In the genomic region with DNA sequence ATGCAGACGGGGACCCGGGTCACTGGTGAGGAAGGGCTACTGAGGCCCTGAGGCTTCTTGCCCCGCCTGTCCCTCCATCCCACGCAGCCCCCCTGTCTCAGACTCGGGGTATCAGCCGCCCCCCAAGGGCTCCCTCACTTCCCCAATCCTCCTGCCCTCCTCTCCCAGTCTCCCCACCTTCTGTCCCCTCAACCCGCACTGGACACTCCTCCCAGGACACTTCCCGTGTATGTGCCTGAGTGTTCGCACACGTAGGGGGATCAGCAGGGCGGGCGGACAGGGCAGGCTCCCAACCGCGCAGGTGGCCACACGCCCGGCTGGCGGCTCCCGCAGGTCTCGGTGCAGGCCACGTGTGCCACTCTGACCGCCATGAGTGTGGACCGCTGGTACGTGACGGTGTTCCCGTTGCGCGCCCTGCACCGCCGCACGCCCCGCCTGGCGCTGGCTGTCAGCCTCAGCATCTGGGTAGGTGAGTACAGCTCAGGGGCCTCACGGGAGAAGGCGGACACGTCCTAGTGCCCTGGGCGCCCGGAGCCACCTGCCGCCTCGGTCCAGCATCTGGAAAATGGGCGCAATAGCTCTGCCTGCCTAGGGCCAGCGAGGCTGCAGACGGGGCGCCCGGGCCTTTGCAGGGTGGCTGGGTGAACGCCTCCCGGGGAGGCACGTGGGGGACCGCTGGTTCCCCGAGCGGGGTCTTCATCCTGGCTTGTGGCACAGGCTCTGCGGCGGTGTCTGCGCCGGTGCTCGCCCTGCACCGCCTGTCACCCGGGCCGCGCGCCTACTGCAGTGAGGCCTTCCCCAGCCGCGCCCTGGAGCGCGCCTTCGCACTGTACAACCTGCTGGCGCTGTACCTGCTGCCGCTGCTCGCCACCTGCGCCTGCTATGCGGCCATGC, we compare ENCODE assay signal across 8 cellular contexts. TPM values are rescaled to one million over a fixed set of nuclear protein-coding genes. Genes with fewer than 3 reads are reported as not detected.
A peak's percentile ranks its signal among the peaks of the same experiment; 100 is the strongest.
DNase-seq lines count a peak whose midpoint lies in the region; ATAC-seq lines count a peak whose summit lies in the region.

No MANE protein-coding gene starts in this region.

- peak; percentile 59 for DNase-seq in DMS53 treated with DMSO at 0.1 percent for 48 hours (lab: John Stamatoyannopoulos, UW; ENCODE audit: unreplicated experiment)
- peak; percentile 60 to 98 (median 93) for DNase-seq in NCI-H1417 (lab: John Stamatoyannopoulos, UW)
- peak; percentile 41 for DNase-seq in activated T-cell treated with anti-CD3 and anti-CD28 coated beads, Interleukin-2, amount 50 U/mL, for 4 hours
- peak in 8 of 9 donors; percentile 41 to 63 (median 55) for DNase-seq in naive thymus-derived CD4-positive, alpha-beta T cell
- DNase-seq in NCI-H187 (lab: John Stamatoyannopoulos, UW) = no peak
- no peak for DNase-seq in NAMALWA (ENCODE audit: low spot score)
- no peak for DNase-seq in epidermal melanocyte (ENCODE audit: insufficient read length, low spot score)

- H3K27me3 ChIP-seq in naive thymus-derived CD4-positive, alpha-beta T cell (ENCODE audit: control insufficient read depth in 2 of 2, insufficient read depth in 2 of 2, low read length in 2 of 2) = no peaks in the 10 kb centered on the region

- peaks cover 25% of the 10 kb centered on the region for H3K4me1 Mint-ChIP-seq in activated T-cell treated with anti-CD3 and anti-CD28 coated beads, Interleukin-2, amount 50 U/mL, for 4 hours (ENCODE audit: low read depth)
- peaks cover 10 to 30% (median 23%) of the 10 kb centered on the region in 7 donors for H3K4me1 Mint-ChIP-seq in naive thymus-derived CD4-positive, alpha-beta T cell

- ATAC-seq in activated T-cell treated with anti-CD3 and anti-CD28 coated beads, Interleukin-2, amount 50 U/mL, for 4 hours = peak; percentile 33 to 42
- peak; percentile 55 for ATAC-seq in naive thymus-derived CD4-positive, alpha-beta T cell
- ATAC-seq in HG02852 (IDR thresholded peaks at IDR 0.05; ENCODE audit: unreplicated experiment) = no peak

- no peaks in the 10 kb centered on the region for H3K9me3 Mint-ChIP-seq in activated T-cell treated with anti-CD3 and anti-CD28 coated beads, Interleukin-2, amount 50 U/mL, for 4 hours
- peaks cover 0 to 2% (median 0%) of the 10 kb centered on the region in 11 donors for H3K9me3 Mint-ChIP-seq in naive thymus-derived CD4-positive, alpha-beta T cell

- POLR2A ChIA-PET in naive thymus-derived CD4-positive, alpha-beta T cell (lab: Charles Lee) = interaction anchor here (0.8 to 8.8 kb wide), 12 partner anchors 9 to 148 kb away, joined by 3 to 82 read pairs (median 5); a partner anchor contains a TSS

- CTCF ChIA-PET in naive thymus-derived CD4-positive, alpha-beta T cell (lab: Charles Lee) = interaction anchor here (1.3 to 6.9 kb wide), 9 partner anchors 9 to 64 kb away, joined by 3 to 106 read pairs (median 5); a partner anchor contains a TSS

- peak overlapping the region; percentile 55 for H3K27ac ChIP-seq in naive thymus-derived CD4-positive, alpha-beta T cell (ENCODE audit: low read depth, low read length)

- no peaks in the 10 kb centered on the region for H3K9me3 ChIP-seq in naive thymus-derived CD4-positive, alpha-beta T cell (ENCODE audit: control insufficient read depth in 2 of 3, low read length in 3 of 3)

- H3K36me3 ChIP-seq in naive thymus-derived CD4-positive, alpha-beta T cell (ENCODE audit: control insufficient read depth in 2 of 3, insufficient read depth in 3 of 3, low read length in 3 of 3) = no peaks in the 10 kb centered on the region

- H3K4me3 Mint-ChIP-seq in activated T-cell treated with anti-CD3 and anti-CD28 coated beads, Interleukin-2, amount 50 U/mL, for 4 hours = peak overlapping the region; percentile 45
- H3K4me3 Mint-ChIP-seq in naive thymus-derived CD4-positive, alpha-beta T cell = peak overlapping the region; percentile 32 to 91 (median 68)

- H3K4me1 ChIP-seq in naive thymus-derived CD4-positive, alpha-beta T cell (ENCODE audit: control insufficient read depth in 2 of 2, insufficient read depth in 2 of 2, low read length in 2 of 2) = peaks cover 9 to 11% of the 10 kb centered on the region in 2 donors

- H3K36me3 Mint-ChIP-seq in activated T-cell treated with anti-CD3 and anti-CD28 coated beads, Interleukin-2, amount 50 U/mL, for 4 hours (ENCODE audit: insufficient read depth) = no peaks in the 10 kb centered on the region
- no peaks in the 10 kb centered on the region for H3K36me3 Mint-ChIP-seq in naive thymus-derived CD4-positive, alpha-beta T cell

- peak overlapping the region; percentile 21 for H3K4me3 ChIP-seq in naive thymus-derived CD4-positive, alpha-beta T cell (ENCODE audit: low read length)

- H3K27me3 Mint-ChIP-seq in activated T-cell treated with anti-CD3 and anti-CD28 coated beads, Interleukin-2, amount 50 U/mL, for 4 hours (ENCODE audit: low read depth) = peaks cover 5% of the 10 kb centered on the region
- H3K27me3 Mint-ChIP-seq in naive thymus-derived CD4-positive, alpha-beta T cell = peaks cover 0 to 5% (median 0%) of the 10 kb centered on the region in 5 donors

- H3K27ac Mint-ChIP-seq in naive thymus-derived CD4-positive, alpha-beta T cell = peak overlapping the region in 1 of 9 donors; percentile 23

- intact Hi-C loops in naive thymus-derived CD4-positive, alpha-beta T cell (cut with micrococcal nuclease) = loop anchor here (1.0 to 5.0 kb wide), 5 partner anchors 13 to 321 kb away; a partner anchor contains a TSS

RNA-seq across cellular contexts. Expression of a gene that starts 2.3 kb away (rescaled TPM):
- total RNA-seq in activated T-cell treated with anti-CD3 and anti-CD28 coated beads, Interleukin-2, amount 50 U/mL, for 4 hours = 1 to 10 TPM; 2.9 to 5.1 (median 3.3) TPM
- total RNA-seq in naive thymus-derived CD4-positive, alpha-beta T cell = 1 to 10 TPM; 1.1 to 3.0 (median 1.7) TPM
- polyA plus RNA-seq in naive thymus-derived CD4-positive, alpha-beta T cell = under 1 TPM; 0.72 to 0.85 TPM

RNA-seq across cellular contexts. Expression of a gene that starts 6.4 kb away (rescaled TPM):
- total RNA-seq in activated T-cell treated with anti-CD3 and anti-CD28 coated beads, Interleukin-2, amount 50 U/mL, for 4 hours = 10 to 100 TPM; 92.3 to 97.7 (median 96.3) TPM
- total RNA-seq in naive thymus-derived CD4-positive, alpha-beta T cell = 100 to 1,000 TPM; 123 to 219 (median 184) TPM
- polyA plus RNA-seq in naive thymus-derived CD4-positive, alpha-beta T cell = 100 to 1,000 TPM; 195 to 251 TPM

RNA-seq across cellular contexts. Expression of a gene that starts 6.4 kb away (rescaled TPM):
- total RNA-seq in activated T-cell treated with anti-CD3 and anti-CD28 coated beads, Interleukin-2, amount 50 U/mL, for 4 hours = 10 to 100 TPM in 1 of 3 donors, 1 to 10 TPM in 2; 7.3 to 13.2 (median 10.0) TPM
- total RNA-seq in naive thymus-derived CD4-positive, alpha-beta T cell = 10 to 100 TPM in 3 of 5 experiments, 1 to 10 TPM in 2; 7.1 to 33.1 (median 10.2) TPM
- polyA plus RNA-seq in naive thymus-derived CD4-positive, alpha-beta T cell = under 1 TPM; 0.57 to 0.95 TPM

RNA-seq across cellular contexts. Expression of a gene that starts 26.1 kb away (rescaled TPM):
- total RNA-seq in activated T-cell treated with anti-CD3 and anti-CD28 coated beads, Interleukin-2, amount 50 U/mL, for 4 hours = not detected
- not detected for total RNA-seq in naive thymus-derived CD4-positive, alpha-beta T cell
- not detected for polyA plus RNA-seq in naive thymus-derived CD4-positive, alpha-beta T cell

RNA-seq across cellular contexts. Expression of a gene that starts 26.4 kb away (rescaled TPM):
- 10 to 100 TPM; 70.4 to 73.9 (median 73.6) TPM for total RNA-seq in activated T-cell treated with anti-CD3 and anti-CD28 coated beads, Interleukin-2, amount 50 U/mL, for 4 hours
- 10 to 100 TPM; 47.5 to 78.2 (median 67.6) TPM for total RNA-seq in naive thymus-derived CD4-positive, alpha-beta T cell
- polyA plus RNA-seq in naive thymus-derived CD4-positive, alpha-beta T cell = 100 to 1,000 TPM in 1 of 2 donors, 10 to 100 TPM in 1; 65.7 to 142 TPM

Comparison
In these comparisons a context has a peak if more than half of its experiments do, and no peak if none do; other contexts are left out.
1. DNase-seq: peak in DMS53 treated with DMSO at 0.1 percent for 48 hours (single experiment), NCI-H1417 (3 of 3), activated T-cell treated with anti-CD3 and anti-CD28 coated beads, Interleukin-2, amount 50 U/mL, for 4 hours (single experiment) and naive thymus-derived CD4-positive, alpha-beta T cell (8 of 9); none in NCI-H187 (0 of 2), NAMALWA (single experiment) and epidermal melanocyte (single experiment).